ENCODE assay signal across 17 cellular contexts in the genomic region with DNA sequence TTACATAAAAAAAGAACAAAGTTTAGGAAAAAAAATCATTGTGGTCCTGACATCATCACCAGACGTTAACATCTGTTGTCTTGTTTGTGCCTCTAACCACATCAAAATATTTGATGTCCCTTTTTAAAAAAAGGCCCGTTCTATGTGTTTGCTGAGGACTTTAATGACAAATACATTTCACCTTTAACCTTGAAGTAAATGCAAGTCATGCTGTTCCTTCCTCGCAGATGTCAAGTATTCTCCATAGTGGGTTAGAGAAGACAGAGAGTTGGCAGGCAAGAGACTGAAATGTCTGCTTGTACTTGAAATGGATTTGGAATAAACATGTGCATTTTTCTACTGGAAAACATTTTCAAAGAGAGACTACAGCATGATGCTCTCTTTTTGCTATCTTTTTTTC.
DNase-seq lines count a peak whose midpoint lies in the region; ATAC-seq, FAIRE-seq and TF ChIP-seq lines count a peak whose summit lies in the region.
"Had no signal": no experiment of that assay in that cellular context is flagged by ENCODE, and none has a peak within 500 bp of the region (broad histone marks: within the 10 kb centered on the region; RNA-seq: fewer than 3 reads in every experiment).

No MANE protein-coding gene starts in this region.

- H3K27ac ChIP-seq in A549 = no peak overlapping the region
- H3K27ac ChIP-seq in BLaER1 = no peak overlapping the region
- H3K27ac ChIP-seq in Karpas-422 (ENCODE audit: low read length) = no peak overlapping the region
- peak overlapping the region in 1 of 4 donors; percentile 1 for H3K27ac ChIP-seq in esophagus muscularis mucosa (replicated peaks in 1 of 4)

- TF ChIP-seq POLR2A in A549 (IDR thresholded peaks at IDR 0.05; ENCODE audit: low read length) = no peak
- no peak for TF ChIP-seq POLR2A in esophagus muscularis mucosa (IDR thresholded peaks at IDR 0.05; ENCODE audit: low read depth)

- no peak for ATAC-seq in A549

- H4K20me1 ChIP-seq in BLaER1 (no peaks in the 10 kb centered on the region), Karpas-422 (ENCODE audit: insufficient read depth, low read depth, low read length) (no peaks in the 10 kb centered on the region)

- DNase-seq in A549 (ENCODE audit: low read depth in 1 of 2, low spot score in 1 of 2) (no peak), Karpas-422 (no peak), esophagus muscularis mucosa (ENCODE audit: extremely low spot score) (peak; percentile 12), GOT3 (lab: John Stamatoyannopoulos, UW) (no peak), NCI-H526 (lab: John Stamatoyannopoulos, UW) (no peak)
- DNase-seq: C1 segment of cervical spinal cord; Caco-2; CD4-positive, alpha-beta memory T cell; DMS153; DMS79 treated with DMSO at 0.1 percent for 48 hours; GF-D8; H7; HCEC 1CT had no signal

- no peaks in the 10 kb centered on the region for H3K36me3 ChIP-seq in BLaER1
- no peaks in the 10 kb centered on the region; the same call in 1 of the 2 replicates for H3K36me3 ChIP-seq in Karpas-422 (ENCODE audit: insufficient read depth, low read length)
- H3K36me3 ChIP-seq in esophagus muscularis mucosa = no peaks in the 10 kb centered on the region

- no peaks in the 10 kb centered on the region for H3K9me2 ChIP-seq in Karpas-422 (replicated peaks; ENCODE audit: insufficient read depth, low read length)

- H3K4me2 ChIP-seq in A549 (no peak overlapping the region), BLaER1 (peak overlapping the region; percentile 33), Karpas-422 (ENCODE audit: low read depth, low read length, poor library complexity, severe bottlenecking) (no peak overlapping the region)

- intact Hi-C loops in esophagus muscularis mucosa (cut with DNase I) = no loop called here

- H3K9me3 ChIP-seq in A549 (no peaks in the 10 kb centered on the region), BLaER1 (peaks cover 7% of the 10 kb centered on the region), Karpas-422 (ENCODE audit: low read length) (no peaks in the 10 kb centered on the region), esophagus muscularis mucosa (no peaks in the 10 kb centered on the region)

- H3K4me3 ChIP-seq in A549 = no peak overlapping the region
- no peak overlapping the region for H3K4me3 ChIP-seq in BLaER1
- H3K4me3 ChIP-seq in Karpas-422 (ENCODE audit: low read length) = no peak overlapping the region
- H3K4me3 ChIP-seq in esophagus muscularis mucosa = no peak overlapping the region

- no peaks in the 10 kb centered on the region for H3K79me2 ChIP-seq in Karpas-422 (ENCODE audit: low read length)

- 16% methylated on average over 3 of the region's 3 CpGs for WGBS in A549 (ENCODE audit: missing lambda C conversion rate)
- 70% methylated on average over 3 of the region's 3 CpGs for WGBS in esophagus muscularis mucosa

- 0 out of 2 replicates have a peak overlapping the region, but pooled peaks have one; percentile 39 for H2AFZ ChIP-seq in Karpas-422 (ENCODE audit: low read length)

- no peak for FAIRE-seq in A549 (lab: Jason Lieb, UNC)
- FAIRE-seq: GM12891, GM18507, H1 had no signal

- POLR2A ChIA-PET in A549 (lab: Yijun Ruan, JAX) = no interaction called here

- H3K4me1 ChIP-seq in A549 (no peaks in the 10 kb centered on the region), BLaER1 (peaks cover 18% of the 10 kb centered on the region), Karpas-422 (ENCODE audit: low read length) (peaks cover 33% of the 10 kb centered on the region), esophagus muscularis mucosa (no peaks in the 10 kb centered on the region)
- H3K4me1 ChIP-seq: Caco-2 had no signal

- H3K9ac ChIP-seq in BLaER1 (no peak overlapping the region), Karpas-422 (ENCODE audit: low read length) (no peak overlapping the region)

- TF ChIP-seq EP300 in A549 (IDR thresholded peaks at IDR 0.05) = no peak
- no peak for TF ChIP-seq EP300 in esophagus muscularis mucosa (IDR thresholded peaks at IDR 0.05)

- TF ChIP-seq CTCF in A549 (IDR thresholded peaks at IDR 0.05) (no peak), esophagus muscularis mucosa (IDR thresholded peaks at IDR 0.05) (no peak)

- no peaks in the 10 kb centered on the region for H3K27me3 ChIP-seq in BLaER1
- no peaks in the 10 kb centered on the region for H3K27me3 ChIP-seq in Karpas-422 (ENCODE audit: low read length)
- no peaks in the 10 kb centered on the region for H3K27me3 ChIP-seq in esophagus muscularis mucosa

- no peak for TF ChIP-seq RAD21 in A549 (conservative IDR thresholded peaks at IDR 0.05 in 1 of 2, IDR thresholded peaks at IDR 0.05 in 1 of 2)

- CTCF ChIA-PET in A549 (lab: Yijun Ruan, JAX) = no interaction called here

TF ChIP-seq in A549, 52 proteins besides CTCF, POLR2A, EP300 and RAD21:
- TF ChIP-seq JUNB (IDR thresholded peaks at IDR 0.05) = no peak
- TF ChIP-seq MAFK (IDR thresholded peaks at IDR 0.05; ENCODE audit: partially characterized antibody) = no peak
- peak; percentile 65 for TF ChIP-seq NFE2L2 (conservative IDR thresholded peaks at IDR 0.05; ENCODE audit: low read length)
